In the genomic region with DNA sequence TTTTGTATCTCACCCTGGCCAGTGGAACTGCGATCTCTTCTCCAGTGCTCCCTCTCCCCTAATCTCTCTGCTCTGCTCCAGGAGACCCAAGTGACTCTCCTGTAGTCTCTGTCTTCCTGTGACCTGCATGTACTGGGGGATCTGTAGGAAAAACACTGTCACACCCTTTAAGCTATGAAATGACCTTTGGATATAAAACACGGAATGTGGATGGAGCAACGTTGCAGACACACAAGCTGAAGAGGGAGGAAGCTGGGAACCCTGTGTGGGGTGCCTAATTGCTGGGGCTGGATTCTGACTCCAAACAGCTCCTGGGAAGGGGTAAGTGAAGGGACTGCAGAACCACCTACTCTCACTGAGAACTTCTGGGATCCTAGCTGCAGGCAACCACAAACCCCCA, we compare ENCODE assay signal across 16 cellular contexts.
DNase-seq lines count a peak whose midpoint lies in the region; ATAC-seq and TF ChIP-seq lines count a peak whose summit lies in the region.
"Had no signal": no experiment of that assay in that cellular context is flagged by ENCODE, and none has a peak within 500 bp of the region (broad histone marks: within the 10 kb centered on the region; RNA-seq: fewer than 3 reads in every experiment).

No MANE protein-coding gene starts in this region.

- DNase-seq in Peyer's patch (peak in 1 of 3 donors; percentile 51), hepatocyte (ENCODE audit: low spot score) (peak; percentile 8), mucosa of descending colon (no peak), COLO829 (ENCODE audit: low spot score) (no peak), GM03348 (ENCODE audit: low spot score) (no peak), NCI-H1048 (lab: John Stamatoyannopoulos, UW) (no peak)
- DNase-seq: CD4-positive, CD25-positive, alpha-beta regulatory T cell; CD8-positive, alpha-beta T cell; DMS 273 treated with DMSO at 0.1 percent for 48 hours; DMS79; EL; GDM1; H9 had no signal

- 79% methylated on average over 3 of the region's 3 CpGs for WGBS in hepatocyte (ENCODE audit: low lambda C conversion rate, missing lambda C conversion rate)

- H3K4me3 ChIP-seq in Peyer's patch (peak overlapping the region in 1 of 4 donors; percentile 22), hepatocyte (no peak overlapping the region), mucosa of descending colon (no peak overlapping the region)
- H3K4me3 ChIP-seq: GM23338 had no signal

- no peaks in the 10 kb centered on the region for H3K79me2 ChIP-seq in hepatocyte

- no peaks in the 10 kb centered on the region for H3K9me2 ChIP-seq in hepatocyte (replicated peaks; ENCODE audit: insufficient read depth)

- ATAC-seq in mucosa of descending colon: peak; percentile 31
- ATAC-seq: CD8-positive, alpha-beta T cell; GM23338; HCT116 had no signal

- H3K9me3 ChIP-seq in Peyer's patch (no peaks in the 10 kb centered on the region), hepatocyte (ENCODE audit: low read depth) (no peaks in the 10 kb centered on the region), mucosa of descending colon (no peaks in the 10 kb centered on the region)

- no peak overlapping the region for H2AFZ ChIP-seq in hepatocyte
- H2AFZ ChIP-seq: GM23338 had no signal

- TF ChIP-seq CTCF in Peyer's patch (IDR thresholded peaks at IDR 0.05): no peak
- TF ChIP-seq CTCF in hepatocyte (IDR thresholded peaks at IDR 0.05; ENCODE audit: poor library complexity): no peak
- TF ChIP-seq CTCF in mucosa of descending colon (IDR thresholded peaks at IDR 0.05): no peak

- H3K27ac ChIP-seq in Peyer's patch (peak overlapping the region in 3 of 4 donors; percentile 26 to 84 (median 75)), hepatocyte (no peak overlapping the region)
- H3K27ac ChIP-seq: C4-2B had no signal

- H4K20me1 ChIP-seq in hepatocyte (ENCODE audit: insufficient read depth, poor library complexity, severe bottlenecking): no peaks in the 10 kb centered on the region

- H3K36me3 ChIP-seq in Peyer's patch (no peaks in the 10 kb centered on the region), hepatocyte (replicated peaks; ENCODE audit: insufficient read depth, low read depth) (no peaks in the 10 kb centered on the region), mucosa of descending colon (ENCODE audit: low read depth) (no peaks in the 10 kb centered on the region)

- no peak overlapping the region for H3K4me2 ChIP-seq in hepatocyte
- H3K4me2 ChIP-seq: GM23338 had no signal

- intact Hi-C loops in mucosa of descending colon (cut with DNase I, micrococcal nuclease): no loop called here

- TF ChIP-seq POLR2A in Peyer's patch (IDR thresholded peaks at IDR 0.05): no peak

- H3K27me3 ChIP-seq in Peyer's patch (no peaks in the 10 kb centered on the region), hepatocyte (no peaks in the 10 kb centered on the region)

- H3K4me1 ChIP-seq in Peyer's patch: no peaks in the 10 kb centered on the region
- H3K4me1 ChIP-seq in hepatocyte (ENCODE audit: insufficient read depth): peaks cover 17% of the 10 kb centered on the region
- peaks cover 9% of the 10 kb centered on the region for H3K4me1 ChIP-seq in mucosa of descending colon (ENCODE audit: low read depth)
